ENCODE assay signal across 1 cellular context in genomic region chr5:147667363-147667762, GRCh38.
TF ChIP-seq lines count a peak whose summit lies in the region.

No MANE protein-coding gene starts in this region.

TF ChIP-seq in liver, 16 proteins besides CTCF, POLR2A, EP300 and RAD21 (continued from another document):
- TF ChIP-seq REST (IDR thresholded peaks at IDR 0.05) (peak; percentile 65), ATF3 (IDR thresholded peaks at IDR 0.05) (no peak), YY1 (IDR thresholded peaks at IDR 0.05) (no peak), FOXA1 (IDR thresholded peaks at IDR 0.05) (peak; percentile 17), EGR1 (IDR thresholded peaks at IDR 0.05; ENCODE audit: low read depth in 2 of 2) (no peak), GABPA (IDR thresholded peaks at IDR 0.05 in 1 of 2, conservative IDR thresholded peaks at IDR 0.05 in 1 of 2) (no peak), RXRA (IDR thresholded peaks at IDR 0.05) (peak; percentile 89 to 92), MAX (IDR thresholded peaks at IDR 0.05) (no peak), JUND (IDR thresholded peaks at IDR 0.05) (peak in 1 of 2 donors; percentile 68), SP1 (IDR thresholded peaks at IDR 0.05) (peak; percentile 71), NR2F2 (IDR thresholded peaks at IDR 0.05) (peak; percentile 45)
